In the genomic region with DNA sequence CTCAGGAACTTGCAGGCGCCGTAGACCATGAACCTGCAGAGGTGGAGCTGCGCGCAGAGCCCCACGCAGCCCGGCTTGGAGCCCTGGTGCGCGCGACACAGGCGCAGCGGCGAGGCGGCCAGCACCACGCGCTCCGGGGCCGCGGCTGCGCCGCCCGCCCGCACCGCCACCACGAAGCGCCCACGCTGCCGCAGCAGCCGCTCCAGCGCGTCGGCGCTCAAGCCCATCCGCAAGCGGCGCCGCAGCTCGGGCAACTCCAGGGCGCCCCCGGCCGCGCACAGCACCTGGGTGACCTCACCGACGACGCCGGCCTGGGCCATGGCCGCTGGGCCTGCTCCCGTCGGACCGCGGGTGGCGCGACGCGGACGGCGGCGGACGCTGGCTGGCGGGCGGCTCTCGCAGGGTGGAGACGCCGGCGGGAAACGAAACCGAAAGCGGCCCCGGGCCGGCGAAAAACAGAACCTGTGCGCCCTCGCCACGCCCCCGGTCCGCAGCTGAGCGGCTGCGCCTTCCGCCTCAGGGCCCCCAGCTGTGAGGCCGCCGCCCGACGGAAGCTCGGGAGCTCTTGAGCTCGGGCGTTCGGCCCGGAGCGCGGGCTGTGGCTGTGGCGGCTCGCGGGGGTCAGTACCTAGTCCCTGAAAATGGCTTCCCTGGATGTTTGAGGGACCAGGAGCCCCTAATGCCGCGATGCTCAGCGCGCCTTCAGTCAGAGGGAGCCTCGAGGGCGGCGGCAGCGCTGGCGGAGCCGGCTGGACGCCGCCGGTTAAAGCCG, we compare ENCODE assay signal across 1 cellular context.
A peak's percentile ranks its signal among the peaks of the same experiment; 100 is the strongest.
TF ChIP-seq lines count a peak whose summit lies in the region.

Gene PARP12, minus strand, starts transcription at position 424 of the 772 bp plus-strand sequence. Its CDS starts 104 bp downstream, at position 320.

TF ChIP-seq in HepG2, 621 proteins besides CTCF, POLR2A, EP300 and RAD21 (continued from another document and continues in another):
- TF ChIP-seq, protein P1, sequence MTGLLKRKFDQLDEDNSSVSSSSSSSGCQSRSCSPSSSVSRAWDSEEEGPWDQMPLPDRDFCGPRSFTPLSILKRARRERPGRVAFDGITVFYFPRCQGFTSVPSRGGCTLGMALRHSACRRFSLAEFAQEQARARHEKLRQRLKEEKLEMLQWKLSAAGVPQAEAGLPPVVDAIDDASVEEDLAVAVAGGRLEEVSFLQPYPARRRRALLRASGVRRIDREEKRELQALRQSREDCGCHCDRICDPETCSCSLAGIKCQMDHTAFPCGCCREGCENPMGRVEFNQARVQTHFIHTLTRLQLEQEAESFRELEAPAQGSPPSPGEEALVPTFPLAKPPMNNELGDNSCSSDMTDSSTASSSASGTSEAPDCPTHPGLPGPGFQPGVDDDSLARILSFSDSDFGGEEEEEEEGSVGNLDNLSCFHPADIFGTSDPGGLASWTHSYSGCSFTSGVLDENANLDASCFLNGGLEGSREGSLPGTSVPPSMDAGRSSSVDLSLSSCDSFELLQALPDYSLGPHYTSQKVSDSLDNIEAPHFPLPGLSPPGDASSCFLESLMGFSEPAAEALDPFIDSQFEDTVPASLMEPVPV (CRISPR knock-in tag; IDR thresholded peaks at IDR 0.05) = peak; percentile 53; the same call in 1 of the 2 replicates
- no peak for TF ChIP-seq PTBP1 (IDR thresholded peaks at IDR 0.05; ENCODE audit: low read depth, low read length, poor library complexity, severe bottlenecking)
- TF ChIP-seq ZNF101 (CRISPR knock-in tag; IDR thresholded peaks at IDR 0.05; ENCODE audit: borderline replicate concordance, low read depth) = no peak
- no peak for TF ChIP-seq EHMT2 (IDR thresholded peaks at IDR 0.05; ENCODE audit: borderline replicate concordance, low read depth, low read length)
- no peak for TF ChIP-seq SNAPC2 (CRISPR knock-in tag; IDR thresholded peaks at IDR 0.05)
- no peak for TF ChIP-seq IKZF4 (CRISPR knock-in tag; IDR thresholded peaks at IDR 0.05; ENCODE audit: borderline replicate concordance, low read depth, not compliant biosample characterization)
- no peak for TF ChIP-seq NPAS2 (CRISPR knock-in tag; IDR thresholded peaks at IDR 0.05; ENCODE audit: borderline replicate concordance)
- no peak for TF ChIP-seq ZNF253 (CRISPR knock-in tag; IDR thresholded peaks at IDR 0.05; ENCODE audit: borderline replicate concordance)
- TF ChIP-seq, protein P2, sequence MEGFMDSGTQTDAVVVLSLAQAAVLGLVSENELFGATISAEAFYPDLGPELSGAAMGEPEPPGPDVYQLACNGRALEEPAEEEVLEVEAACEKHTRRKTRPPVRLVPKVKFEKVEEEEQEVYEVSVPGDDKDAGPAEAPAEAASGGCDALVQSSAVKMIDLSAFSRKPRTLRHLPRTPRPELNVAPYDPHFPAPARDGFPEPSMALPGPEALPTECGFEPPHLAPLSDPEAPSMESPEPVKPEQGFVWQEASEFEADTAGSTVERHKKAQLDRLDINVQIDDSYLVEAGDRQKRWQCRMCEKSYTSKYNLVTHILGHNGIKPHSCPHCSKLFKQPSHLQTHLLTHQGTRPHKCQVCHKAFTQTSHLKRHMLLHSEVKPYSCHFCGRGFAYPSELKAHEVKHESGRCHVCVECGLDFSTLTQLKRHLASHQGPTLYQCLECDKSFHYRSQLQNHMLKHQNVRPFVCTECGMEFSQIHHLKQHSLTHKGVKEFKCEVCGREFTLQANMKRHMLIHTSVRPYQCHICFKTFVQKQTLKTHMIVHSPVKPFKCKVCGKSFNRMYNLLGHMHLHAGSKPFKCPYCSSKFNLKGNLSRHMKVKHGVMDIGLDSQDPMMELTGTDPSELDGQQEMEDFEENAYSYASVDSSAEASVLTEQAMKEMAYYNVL (CRISPR knock-in tag; IDR thresholded peaks at IDR 0.05; ENCODE audit: borderline replicate concordance) = no peak
- peak; percentile 59; the same call in 1 of the 2 replicates for TF ChIP-seq THAP11 (CRISPR knock-in tag; IDR thresholded peaks at IDR 0.05)
- no peak for TF ChIP-seq NFYB (CRISPR knock-in tag; IDR thresholded peaks at IDR 0.05)
- no peak for TF ChIP-seq PHF5A (CRISPR knock-in tag; IDR thresholded peaks at IDR 0.05; ENCODE audit: low read depth, unreplicated experiment)
- 0 out of 2 replicates have a peak, but pooled peaks have one; percentile 41 for TF ChIP-seq ZNF850 (CRISPR knock-in tag; conservative IDR thresholded peaks at IDR 0.05)
- no peak for TF ChIP-seq ATF1 (CRISPR knock-in tag; IDR thresholded peaks at IDR 0.05)
- TF ChIP-seq CBFB (CRISPR knock-in tag; IDR thresholded peaks at IDR 0.05) = 0 out of 2 replicates have a peak, but pooled peaks have one; percentile 52
- TF ChIP-seq POLR2AphosphoS2 (IDR thresholded peaks at IDR 0.05; ENCODE audit: low read depth, low read length) = no peak
- TF ChIP-seq ZNF589 (CRISPR knock-in tag; conservative IDR thresholded peaks at IDR 0.05) = no peak
- TF ChIP-seq BCLAF1 (IDR thresholded peaks at IDR 0.05) = no peak
- TF ChIP-seq MTF2 (CRISPR knock-in tag; IDR thresholded peaks at IDR 0.05; ENCODE audit: borderline replicate concordance) = 0 out of 2 replicates have a peak, but pooled peaks have one; percentile 70
- TF ChIP-seq CBX5 (CRISPR knock-in tag; IDR thresholded peaks at IDR 0.05; ENCODE audit: borderline replicate concordance) = no peak
- peak; percentile 57; the same call in 1 of the 2 replicates for TF ChIP-seq FOXC1 (CRISPR knock-in tag; IDR thresholded peaks at IDR 0.05; ENCODE audit: borderline replicate concordance)
- TF ChIP-seq ZNF329 (CRISPR knock-in tag; IDR thresholded peaks at IDR 0.05; ENCODE audit: low read depth) = 0 out of 2 replicates have a peak, but pooled peaks have one; percentile 31
- peak; percentile 92 for TF ChIP-seq ASH2L (IDR thresholded peaks at IDR 0.05; ENCODE audit: insufficient read length, low read depth, low read length)
- TF ChIP-seq, protein P3, sequence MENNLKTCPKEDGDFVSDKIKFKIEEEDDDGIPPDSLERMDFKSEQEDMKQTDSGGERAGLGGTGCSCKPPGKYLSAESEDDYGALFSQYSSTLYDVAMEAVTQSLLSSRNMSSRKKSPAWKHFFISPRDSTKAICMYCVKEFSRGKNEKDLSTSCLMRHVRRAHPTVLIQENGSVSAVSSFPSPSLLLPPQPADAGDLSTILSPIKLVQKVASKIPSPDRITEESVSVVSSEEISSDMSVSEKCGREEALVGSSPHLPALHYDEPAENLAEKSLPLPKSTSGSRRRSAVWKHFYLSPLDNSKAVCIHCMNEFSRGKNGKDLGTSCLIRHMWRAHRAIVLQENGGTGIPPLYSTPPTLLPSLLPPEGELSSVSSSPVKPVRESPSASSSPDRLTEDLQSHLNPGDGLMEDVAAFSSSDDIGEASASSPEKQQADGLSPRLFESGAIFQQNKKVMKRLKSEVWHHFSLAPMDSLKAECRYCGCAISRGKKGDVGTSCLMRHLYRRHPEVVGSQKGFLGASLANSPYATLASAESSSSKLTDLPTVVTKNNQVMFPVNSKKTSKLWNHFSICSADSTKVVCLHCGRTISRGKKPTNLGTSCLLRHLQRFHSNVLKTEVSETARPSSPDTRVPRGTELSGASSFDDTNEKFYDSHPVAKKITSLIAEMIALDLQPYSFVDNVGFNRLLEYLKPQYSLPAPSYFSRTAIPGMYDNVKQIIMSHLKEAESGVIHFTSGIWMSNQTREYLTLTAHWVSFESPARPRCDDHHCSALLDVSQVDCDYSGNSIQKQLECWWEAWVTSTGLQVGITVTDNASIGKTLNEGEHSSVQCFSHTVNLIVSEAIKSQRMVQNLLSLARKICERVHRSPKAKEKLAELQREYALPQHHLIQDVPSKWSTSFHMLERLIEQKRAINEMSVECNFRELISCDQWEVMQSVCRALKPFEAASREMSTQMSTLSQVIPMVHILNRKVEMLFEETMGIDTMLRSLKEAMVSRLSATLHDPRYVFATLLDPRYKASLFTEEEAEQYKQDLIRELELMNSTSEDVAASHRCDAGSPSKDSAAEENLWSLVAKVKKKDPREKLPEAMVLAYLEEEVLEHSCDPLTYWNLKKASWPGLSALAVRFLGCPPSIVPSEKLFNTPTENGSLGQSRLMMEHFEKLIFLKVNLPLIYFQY (CRISPR knock-in tag; IDR thresholded peaks at IDR 0.05; ENCODE audit: borderline replicate concordance) = no peak
- 0 out of 2 replicates have a peak, but pooled peaks have one; percentile 36 for TF ChIP-seq ISX (CRISPR knock-in tag; conservative IDR thresholded peaks at IDR 0.05)
- TF ChIP-seq ZMAT3 (CRISPR knock-in tag; conservative IDR thresholded peaks at IDR 0.05) = no peak
- no peak; the same call in 1 of the 2 replicates for TF ChIP-seq FOXK1 (CRISPR knock-in tag; IDR thresholded peaks at IDR 0.05; ENCODE audit: borderline replicate concordance, low read depth)
- no peak for TF ChIP-seq ARNTL (CRISPR knock-in tag; IDR thresholded peaks at IDR 0.05)
- TF ChIP-seq SP2 (CRISPR knock-in tag; IDR thresholded peaks at IDR 0.05) = no peak
- no peak; the same call in 1 of the 2 replicates for TF ChIP-seq MIER3 (CRISPR knock-in tag; IDR thresholded peaks at IDR 0.05; ENCODE audit: borderline replicate concordance)
- no peak for TF ChIP-seq STAT6 (CRISPR knock-in tag; IDR thresholded peaks at IDR 0.05; ENCODE audit: borderline replicate concordance)
- no peak for TF ChIP-seq ZNF614 (CRISPR knock-in tag; IDR thresholded peaks at IDR 0.05; ENCODE audit: borderline replicate concordance)
- no peak for TF ChIP-seq ZNF615 (CRISPR knock-in tag; IDR thresholded peaks at IDR 0.05; ENCODE audit: borderline replicate concordance)
- TF ChIP-seq ZNF460 (CRISPR knock-in tag; IDR thresholded peaks at IDR 0.05; ENCODE audit: borderline replicate concordance) = peak; percentile 42; the same call in 1 of the 2 replicates
- no peak for TF ChIP-seq ZBTB26 (CRISPR knock-in tag; IDR thresholded peaks at IDR 0.05; ENCODE audit: borderline replicate concordance)
- TF ChIP-seq ZNF746 (CRISPR knock-in tag; IDR thresholded peaks at IDR 0.05) = no peak
- TF ChIP-seq EED (CRISPR knock-in tag; IDR thresholded peaks at IDR 0.05) = no peak
- TF ChIP-seq ZNF747 (CRISPR knock-in tag; IDR thresholded peaks at IDR 0.05; ENCODE audit: borderline replicate concordance) = no peak
- no peak for TF ChIP-seq MYPOP (CRISPR knock-in tag; IDR thresholded peaks at IDR 0.05)
